8 cellular contexts compared by ENCODE assay signal in genomic region chr1:55702064-55702463, GRCh38.
A peak's percentile ranks its signal among the peaks of the same experiment; 100 is the strongest.
DNase-seq lines count a peak whose midpoint lies in the region; ATAC-seq and TF ChIP-seq lines count a peak whose summit lies in the region.

No MANE protein-coding gene starts in this region.

- H3K36me3 ChIP-seq in DOHH2 (ENCODE audit: control insufficient read depth, low read length) (no peaks in the 10 kb centered on the region), brain microvascular endothelial cell (replicated peaks) (no peaks in the 10 kb centered on the region), mesendoderm (ENCODE audit: control insufficient read depth, insufficient read depth, low read length) (no peaks in the 10 kb centered on the region), ovary (no peaks in the 10 kb centered on the region)

- no CpG with 5 or more reads among the region's 1 CpG for WGBS in mesendoderm (ENCODE audit: extremely low coverage, insufficient coverage, low lambda C conversion rate)
- WGBS in ovary, 3 donors = 70 to 83% (median 79%) methylated on average over 1 of the region's 1 CpG

- no peaks in the 10 kb centered on the region for H3K36me3 Mint-ChIP-seq in activated naive CD4-positive, alpha-beta T cell treated with anti-CD3 and anti-CD28 coated beads, Interleukin-2, amount 10 ng/mL, durations not matched to agents 7 days and 5 days

- no peaks in the 10 kb centered on the region for H3K9me2 ChIP-seq in DOHH2 (replicated peaks; ENCODE audit: control insufficient read depth, low read length)

- no peak overlapping the region for H2AK5ac ChIP-seq in mesendoderm (ENCODE audit: low read length)

- H3K27ac Mint-ChIP-seq in activated naive CD4-positive, alpha-beta T cell treated with anti-CD3 and anti-CD28 coated beads, Interleukin-2, amount 10 ng/mL, durations not matched to agents 7 days and 5 days = no peak overlapping the region

- H3K9ac ChIP-seq in mesendoderm (ENCODE audit: low read length) = no peak overlapping the region

- intact Hi-C loops in ovary (cut with DNase I) = no loop called here

- no peaks in the 10 kb centered on the region for H3F3A ChIP-seq in DOHH2 (ENCODE audit: control insufficient read depth, insufficient read depth)

- H3K56ac ChIP-seq in mesendoderm (ENCODE audit: low read length) = no peak overlapping the region

- H3K4me2 ChIP-seq in DOHH2 (ENCODE audit: low read length) (no peak overlapping the region), mesendoderm (ENCODE audit: low read length) (no peak overlapping the region)

- no peak overlapping the region for H3K4me3 ChIP-seq in DOHH2 (ENCODE audit: low read length)
- no peak overlapping the region for H3K4me3 ChIP-seq in LNCaP clone FGC (ENCODE audit: low read depth, low read length)
- H3K4me3 ChIP-seq in brain microvascular endothelial cell (ENCODE audit: low read depth, low read length) = no peak overlapping the region
- H3K4me3 ChIP-seq in mesendoderm (ENCODE audit: low read length) = no peak overlapping the region
- H3K4me3 ChIP-seq in ovary = no peak overlapping the region

- H3K18ac ChIP-seq in mesendoderm (ENCODE audit: low read length) = no peak overlapping the region

- H3K79me1 ChIP-seq in mesendoderm (ENCODE audit: low read length) = no peaks in the 10 kb centered on the region

- peak; percentile 95 for ATAC-seq in GM21619 (IDR thresholded peaks at IDR 0.05; ENCODE audit: unreplicated experiment)

- TF ChIP-seq POLR2A in ovary (IDR thresholded peaks at IDR 0.05) = no peak

- H4K8ac ChIP-seq in mesendoderm (ENCODE audit: low read depth, low read length) = no peak overlapping the region

- H3K79me2 ChIP-seq in DOHH2 (ENCODE audit: control insufficient read depth, low read length) (no peaks in the 10 kb centered on the region), mesendoderm (ENCODE audit: control insufficient read depth, insufficient read depth, low read length) (no peaks in the 10 kb centered on the region)

- no peak overlapping the region for H2BK15ac ChIP-seq in mesendoderm (replicated peaks; ENCODE audit: low read depth)

- H3K4me3 Mint-ChIP-seq in activated naive CD4-positive, alpha-beta T cell treated with anti-CD3 and anti-CD28 coated beads, Interleukin-2, amount 10 ng/mL, durations not matched to agents 7 days and 5 days = no peak overlapping the region

- no peaks in the 10 kb centered on the region for H3K4me1 ChIP-seq in DOHH2 (ENCODE audit: control insufficient read depth, low read length)
- no peaks in the 10 kb centered on the region for H3K4me1 ChIP-seq in mesendoderm (ENCODE audit: control insufficient read depth, low read depth, low read length)
- H3K4me1 ChIP-seq in ovary (ENCODE audit: insufficient read depth) = no peaks in the 10 kb centered on the region

- H3K4me1 Mint-ChIP-seq in activated naive CD4-positive, alpha-beta T cell treated with anti-CD3 and anti-CD28 coated beads, Interleukin-2, amount 10 ng/mL, durations not matched to agents 7 days and 5 days = no peaks in the 10 kb centered on the region

- no peak overlapping the region for H3K27ac ChIP-seq in DOHH2 (ENCODE audit: low read depth, low read length)
- no peak overlapping the region for H3K27ac ChIP-seq in brain microvascular endothelial cell
- no peak overlapping the region for H3K27ac ChIP-seq in mesendoderm (ENCODE audit: low read depth, low read length)
- H3K27ac ChIP-seq in ovary = no peak overlapping the region

- H3K4ac ChIP-seq in mesendoderm (ENCODE audit: low read depth, low read length) = no peak overlapping the region

- TF ChIP-seq EP300 in ovary (IDR thresholded peaks at IDR 0.05) = no peak

- no peaks in the 10 kb centered on the region for H3K27me3 Mint-ChIP-seq in activated naive CD4-positive, alpha-beta T cell treated with anti-CD3 and anti-CD28 coated beads, Interleukin-2, amount 10 ng/mL, durations not matched to agents 7 days and 5 days

- no peaks in the 10 kb centered on the region for H4K20me1 ChIP-seq in DOHH2 (ENCODE audit: control insufficient read depth, insufficient read depth, low read depth, low read length)

- in situ Hi-C loops in brain microvascular endothelial cell (cut with HindIII; ENCODE audit: low pct_ligation_motif_present, low sequenced_read_pairs) = no loop called here

- H3K27me3 ChIP-seq in DOHH2 (ENCODE audit: control insufficient read depth, low read length) = no peaks in the 10 kb centered on the region
- no peaks in the 10 kb centered on the region for H3K27me3 ChIP-seq in brain microvascular endothelial cell (replicated peaks)
- H3K27me3 ChIP-seq in mesendoderm (ENCODE audit: insufficient read depth, low read length, poor library complexity) = no peaks in the 10 kb centered on the region
- no peaks in the 10 kb centered on the region for H3K27me3 ChIP-seq in ovary

- no peaks in the 10 kb centered on the region for H3K9me3 Mint-ChIP-seq in activated naive CD4-positive, alpha-beta T cell treated with anti-CD3 and anti-CD28 coated beads, Interleukin-2, amount 10 ng/mL, durations not matched to agents 7 days and 5 days

- CTCF ChIA-PET in activated naive CD4-positive, alpha-beta T cell treated with anti-CD3 and anti-CD28 coated beads, Interleukin-2, amount 10 ng/mL, durations not matched to agents 7 days and 5 days (lab: Charles Lee) = no interaction called here

- H3K23ac ChIP-seq in mesendoderm (ENCODE audit: low read length) = no peak overlapping the region

- H2BK5ac ChIP-seq in mesendoderm (ENCODE audit: low read length) = no peak overlapping the region

- H4K5ac ChIP-seq in mesendoderm (ENCODE audit: low read length) = no peak overlapping the region

- H2BK120ac ChIP-seq in mesendoderm (ENCODE audit: low read depth, low read length) = no peak overlapping the region

- DNase-seq in LNCaP clone FGC (ENCODE audit: low read depth) (peak; percentile 8), brain microvascular endothelial cell (peak; percentile 53), mesendoderm (peak; percentile 55), ovary (no peak), germinal center (ENCODE audit: low spot score) (no peak)
- DNase-seq in activated naive CD4-positive, alpha-beta T cell treated with anti-CD3 and anti-CD28 coated beads, Interleukin-2, amount 10 ng/mL, durations not matched to agents 7 days and 5 days = no peak

- H3K9me3 ChIP-seq in DOHH2 (ENCODE audit: control insufficient read depth, insufficient read depth, low read length) (no peaks in the 10 kb centered on the region), ovary (no peaks in the 10 kb centered on the region)

- TF ChIP-seq CTCF in DOHH2 (IDR thresholded peaks at IDR 0.05; ENCODE audit: low read depth, low read length, poor library complexity, severe bottlenecking) (peak; percentile 64), LNCaP clone FGC (IDR thresholded peaks at IDR 0.05; ENCODE audit: control insufficient read depth, extremely low read depth, insufficient read depth) (peak; percentile 85), brain microvascular endothelial cell (IDR thresholded peaks at IDR 0.05; ENCODE audit: low read depth, low read length, missing control alignments) (peak; percentile 87), ovary (IDR thresholded peaks at IDR 0.05) (no peak)

Comparison
In these comparisons a context has a peak if more than half of its experiments do, and no peak if none do; other contexts are left out.
1. CTCF ChIP-seq: peak in DOHH2 (single experiment), LNCaP clone FGC (single experiment) and brain microvascular endothelial cell (single experiment); none in ovary (0 of 3).
2. DNase-seq: peak in LNCaP clone FGC (single experiment), brain microvascular endothelial cell (single experiment) and mesendoderm (single experiment); none in activated naive CD4-positive, alpha-beta T cell treated with anti-CD3 and anti-CD28 coated beads, Interleukin-2, amount 10 ng/mL, durations not matched to agents 7 days and 5 days (single experiment), ovary (0 of 5) and germinal center (single experiment).